8 cellular contexts compared by ENCODE assay signal in the genomic region with DNA sequence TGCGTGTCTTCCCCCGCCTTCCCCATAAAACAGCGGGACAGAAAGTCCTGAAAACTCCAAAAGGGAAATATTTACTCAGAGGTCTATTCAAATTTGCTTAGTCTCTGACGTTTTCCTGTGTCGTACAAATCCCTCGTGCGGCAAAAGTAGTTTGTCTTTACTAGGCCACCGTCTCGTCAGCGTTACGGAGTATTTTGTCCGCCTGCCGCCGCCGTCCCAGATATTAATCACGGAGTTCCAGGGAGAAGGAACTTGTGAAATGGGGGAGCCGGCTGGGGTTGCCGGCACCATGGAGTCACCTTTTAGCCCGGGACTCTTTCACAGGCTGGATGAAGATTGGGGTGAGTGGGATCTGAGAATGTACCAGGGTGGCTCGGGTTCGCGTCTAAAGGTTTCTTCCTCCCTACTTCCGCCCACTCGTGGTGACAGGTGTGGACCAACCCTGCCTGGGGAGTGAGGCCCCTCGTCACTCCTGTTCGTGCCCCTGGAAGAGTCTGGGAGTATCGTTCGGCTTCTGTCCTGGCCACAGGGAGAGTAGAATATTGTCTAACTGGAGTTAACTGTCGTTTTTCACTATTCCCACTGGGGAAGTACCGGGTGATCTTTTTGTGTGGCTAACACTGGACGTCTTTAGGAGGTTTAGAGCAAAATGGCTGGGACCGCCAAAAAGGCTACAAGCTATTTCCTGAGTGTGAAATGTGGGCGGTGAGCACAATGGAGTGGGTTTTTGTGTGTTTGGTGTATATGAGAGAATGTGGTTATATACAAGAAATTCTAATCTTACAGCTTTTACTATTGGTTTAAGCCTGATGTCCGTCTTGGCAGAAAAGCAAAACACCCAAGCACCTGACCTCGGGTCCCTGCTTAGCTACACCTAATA. TPM values are rescaled to one million over a fixed set of nuclear protein-coding genes. Genes with fewer than 3 reads are reported as not detected.
DNase-seq lines count a peak whose midpoint lies in the region; ATAC-seq and TF ChIP-seq lines count a peak whose summit lies in the region.

A gene with protein sequence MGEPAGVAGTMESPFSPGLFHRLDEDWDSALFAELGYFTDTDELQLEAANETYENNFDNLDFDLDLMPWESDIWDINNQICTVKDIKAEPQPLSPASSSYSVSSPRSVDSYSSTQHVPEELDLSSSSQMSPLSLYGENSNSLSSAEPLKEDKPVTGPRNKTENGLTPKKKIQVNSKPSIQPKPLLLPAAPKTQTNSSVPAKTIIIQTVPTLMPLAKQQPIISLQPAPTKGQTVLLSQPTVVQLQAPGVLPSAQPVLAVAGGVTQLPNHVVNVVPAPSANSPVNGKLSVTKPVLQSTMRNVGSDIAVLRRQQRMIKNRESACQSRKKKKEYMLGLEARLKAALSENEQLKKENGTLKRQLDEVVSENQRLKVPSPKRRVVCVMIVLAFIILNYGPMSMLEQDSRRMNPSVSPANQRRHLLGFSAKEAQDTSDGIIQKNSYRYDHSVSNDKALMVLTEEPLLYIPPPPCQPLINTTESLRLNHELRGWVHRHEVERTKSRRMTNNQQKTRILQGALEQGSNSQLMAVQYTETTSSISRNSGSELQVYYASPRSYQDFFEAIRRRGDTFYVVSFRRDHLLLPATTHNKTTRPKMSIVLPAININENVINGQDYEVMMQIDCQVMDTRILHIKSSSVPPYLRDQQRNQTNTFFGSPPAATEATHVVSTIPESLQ (plus strand): TSS at position 219 of the 880 bp plus-strand sequence. CDS start 41 bp downstream, at position 260.

- H3K36me3 Mint-ChIP-seq in immature natural killer cell, result peaks cover 0 to 7% (median 0%) of the 10 kb centered on the region in 3 donors

- H3F3A ChIP-seq in smooth muscle cell (ENCODE audit: low read depth), result no peaks in the 10 kb centered on the region

- H3K27me3 ChIP-seq in WERI-Rb-1 (ENCODE audit: insufficient read depth, low read depth, severe bottlenecking) (no peaks in the 10 kb centered on the region), mammary epithelial cell (ENCODE audit: insufficient read depth, low read length) (no peaks in the 10 kb centered on the region), smooth muscle cell (ENCODE audit: low read depth) (no peaks in the 10 kb centered on the region)

- TF ChIP-seq POLR2A in GM18526 (IDR thresholded peaks at IDR 0.05; ENCODE audit: extremely low read depth, insufficient read length), result peak; percentile 56

- in situ Hi-C loops in mammary epithelial cell (cut with MboI; ENCODE audit: low sequenced_read_pairs in 2 of 2), result no loop called here

- H3K9ac ChIP-seq in mammary epithelial cell (ENCODE audit: insufficient read depth, low read length), result peak within 1 kb of the TSS; percentile 93
- peak within 1 kb of the TSS; percentile 93 for H3K9ac ChIP-seq in smooth muscle cell (ENCODE audit: low read depth)

- TSS peak; percentile 58 for BruUV-seq in mammary epithelial cell (replicated peaks; lab: Mats Ljungman, UMichigan)

- H4K20me1 ChIP-seq in mammary epithelial cell (ENCODE audit: insufficient read depth, low read length), result no peaks in the 10 kb centered on the region
- peaks cover 12% of the 10 kb centered on the region for H4K20me1 ChIP-seq in smooth muscle cell (ENCODE audit: low read depth)

- peaks cover 37 to 65% of the 10 kb centered on the region in 2 donors for H3K4me1 Mint-ChIP-seq in immature natural killer cell

- H3K27me3 Mint-ChIP-seq in immature natural killer cell (ENCODE audit: low read depth in 3 of 3), result peaks cover 5 to 12% (median 8%) of the 10 kb centered on the region in 3 donors

- peak within 1 kb of the TSS; percentile 95 for H3K4me3 ChIP-seq in WERI-Rb-1 (ENCODE audit: low read depth, low read length)
- peak within 1 kb of the TSS; percentile 61 to 94 (median 87) for H3K4me3 ChIP-seq in mammary epithelial cell (replicated peaks in 1 of 3; ENCODE audit: insufficient read depth in 1 of 3, low read depth in 2 of 3, low read length in 3 of 3)
- peak within 1 kb of the TSS; percentile 70 for H3K4me3 ChIP-seq in smooth muscle cell

- H3K27ac ChIP-seq in WERI-Rb-1, result peak within 1 kb of the TSS; percentile 67
- H3K27ac ChIP-seq in mammary epithelial cell (ENCODE audit: insufficient read depth, low read depth, low read length), result peak within 1 kb of the TSS; percentile 99
- H3K27ac ChIP-seq in smooth muscle cell (ENCODE audit: low read depth), result peak within 1 kb of the TSS; percentile 93

- H3K36me3 ChIP-seq in WERI-Rb-1 (peaks cover 2% of the 10 kb centered on the region; the same call in 1 of the 2 replicates), mammary epithelial cell (ENCODE audit: insufficient read depth, low read length) (no peaks in the 10 kb centered on the region), smooth muscle cell (ENCODE audit: low read depth) (no peaks in the 10 kb centered on the region)

- H3K9me3 Mint-ChIP-seq in immature natural killer cell, result no peaks in the 10 kb centered on the region

- H3K79me2 ChIP-seq in mammary epithelial cell (ENCODE audit: insufficient read depth, low read length) (peaks cover 48% of the 10 kb centered on the region), smooth muscle cell (ENCODE audit: low read depth) (peaks cover 38% of the 10 kb centered on the region)

- H3K4me3 Mint-ChIP-seq in immature natural killer cell, result peak within 1 kb of the TSS; percentile 92 to 99 (median 98)

- peak within 1 kb of the TSS; percentile 93 to 99 (median 98) for H3K27ac Mint-ChIP-seq in immature natural killer cell

- H2AFZ ChIP-seq in mammary epithelial cell (ENCODE audit: low read depth, low read length) (peak within 1 kb of the TSS; percentile 97), smooth muscle cell (ENCODE audit: low read depth) (peak within 1 kb of the TSS; percentile 97)

- no peaks in the 10 kb centered on the region for H3K9me3 ChIP-seq in WERI-Rb-1 (ENCODE audit: severe bottlenecking)
- H3K9me3 ChIP-seq in mammary epithelial cell (replicated peaks; ENCODE audit: insufficient read depth, low read length), result no peaks in the 10 kb centered on the region
- H3K9me3 ChIP-seq in smooth muscle cell (replicated peaks; ENCODE audit: low read depth), result no peaks in the 10 kb centered on the region

- TF ChIP-seq CTCF in WERI-Rb-1 (IDR thresholded peaks at IDR 0.05; ENCODE audit: low read depth, low read length) (no peak), mammary epithelial cell (conservative IDR thresholded peaks at IDR 0.05 in 1 of 2, IDR thresholded peaks at IDR 0.05 in 1 of 2; ENCODE audit: extremely low read depth in 1 of 2, insufficient read depth in 1 of 2, low read depth in 1 of 2, low read length in 2 of 2) (no peak), smooth muscle cell (IDR thresholded peaks at IDR 0.05; ENCODE audit: borderline replicate concordance, insufficient read depth, poor library complexity, severe bottlenecking) (no peak)

- intact Hi-C loops in mammary epithelial cell (cut with micrococcal nuclease), result loop anchor here (1.0 to 10.0 kb wide), 2 partner anchors 16 to 518 kb away; no protein-coding TSS in a partner anchor

- DNase-seq in 8988T (peak; percentile 24), NCI-H2196 (lab: John Stamatoyannopoulos, UW; ENCODE audit: unreplicated experiment) (peak; percentile 76), WERI-Rb-1 (peak; percentile 92), mammary epithelial cell (peak; percentile 93), immature natural killer cell (peak; percentile 79 to 85 (median 80)), smooth muscle cell (lab: John Stamatoyannopoulos, UW; ENCODE audit: unreplicated experiment) (peak; percentile 34)

- CTCF ChIA-PET in mammary epithelial cell (lab: Charles Lee; ENCODE audit: low non-redundant PET), result no interaction called here

- peak within 1 kb of the TSS; percentile 98 for H3K4me2 ChIP-seq in mammary epithelial cell (ENCODE audit: insufficient read depth, low read depth, low read length)
- peak within 1 kb of the TSS; percentile 97 for H3K4me2 ChIP-seq in smooth muscle cell

- dilution Hi-C loops in mammary epithelial cell (cut with HindIII; ENCODE audit: low sequenced_read_pairs), result no loop called here

- WGBS in mammary epithelial cell (ENCODE audit: low coverage, missing lambda C conversion rate), result under 1% methylated on average over 35 of the region's 35 CpGs
- 1% methylated on average over 35 of the region's 35 CpGs for WGBS in smooth muscle cell (ENCODE audit: low lambda C conversion rate)

- ATAC-seq in HG03103 (IDR thresholded peaks at IDR 0.05; ENCODE audit: low read depth, unreplicated experiment), result peak; percentile 59

- peaks cover 9% of the 10 kb centered on the region for H3K4me1 ChIP-seq in mammary epithelial cell (ENCODE audit: insufficient read depth, low read length)
- H3K4me1 ChIP-seq in smooth muscle cell (ENCODE audit: low read depth), result peaks cover 9% of the 10 kb centered on the region

RNA-seq across cellular contexts. Expression of the gene that starts here (rescaled TPM):
- 10 to 100 TPM; 21.9 to 32.7 TPM for total RNA-seq in mammary epithelial cell
- 12.2 TPM for polyA plus RNA-seq in mammary epithelial cell
- 20.8 TPM for polyA minus RNA-seq in mammary epithelial cell
- polyA plus RNA-seq in immature natural killer cell, result 10 to 100 TPM; 10.3 to 14.2 (median 11.0) TPM
- 22.9 and 25.5 TPM in 2 replicates for total RNA-seq in smooth muscle cell
- polyA plus RNA-seq in smooth muscle cell, result 7.8 and 9.3 TPM in 2 replicates

Comparison
In these comparisons a context has a peak if more than half of its experiments do, and no peak if none do; other contexts are left out.
1. Peak in every context shown above with its lines: DNase-seq, ATAC-seq, H3K4me3 ChIP-seq and H3K27ac ChIP-seq.
2. DNase-seq: peak in every context shown above with its lines; median percentile 93 in mammary epithelial cell; 92 in WERI-Rb-1; 80 in immature natural killer cell; 76 in NCI-H2196; 34 in smooth muscle cell; 24 in 8988T.